9 cellular contexts compared by ENCODE assay signal in the genomic region with DNA sequence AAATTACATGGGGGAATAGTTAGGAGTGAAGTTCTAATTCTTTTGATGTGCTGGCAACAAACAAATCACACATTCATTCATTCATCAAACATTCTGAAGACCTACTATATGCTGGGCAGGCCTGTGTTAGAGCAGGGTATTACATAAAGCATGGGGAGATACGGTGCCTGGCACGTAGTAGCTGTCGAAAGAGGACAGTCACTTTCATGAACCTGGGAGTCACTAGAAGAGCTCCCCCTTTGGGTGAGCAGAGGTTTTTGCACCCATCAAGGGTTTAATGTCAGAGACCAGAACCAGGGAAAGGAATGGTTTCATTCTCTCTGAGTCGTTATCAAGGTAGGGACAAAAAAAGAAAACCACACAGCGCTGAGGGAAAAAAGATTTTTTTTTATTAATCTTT. TPM values are rescaled to one million over a fixed set of nuclear protein-coding genes. Genes with fewer than 3 reads are reported as not detected.
DNase-seq lines count a peak whose midpoint lies in the region; FAIRE-seq and TF ChIP-seq lines count a peak whose summit lies in the region.
"Had no signal": no experiment of that assay in that cellular context is flagged by ENCODE, and none has a peak within 500 bp of the region (broad histone marks: within the 10 kb centered on the region; RNA-seq: fewer than 3 reads in every experiment).

No MANE protein-coding gene starts in this region.

- H4K20me1 ChIP-seq in MM.1S (ENCODE audit: insufficient read depth, low read length): no peaks in the 10 kb centered on the region

- H3K4ac ChIP-seq in neuronal stem cell (ENCODE audit: low read length): no peak overlapping the region

- no peak overlapping the region for H3K27ac ChIP-seq in MM.1S (ENCODE audit: low read length)
- no peak overlapping the region for H3K27ac ChIP-seq in neuronal stem cell (replicated peaks; ENCODE audit: low read length)
- no peak overlapping the region for H3K27ac ChIP-seq in dorsolateral prefrontal cortex
- H3K27ac ChIP-seq: BLaER1 treated with 17β-estradiol and CSF1 and Interleukin-3, amounts not matched to agents 10 nM and 100 nM had no signal

- peaks cover 19% of the 10 kb centered on the region for H3K4me1 Mint-ChIP-seq in activated naive CD8-positive, alpha-beta T cell treated with anti-CD3 and anti-CD28 coated beads for 36 hours

- no peak overlapping the region for H3K14ac ChIP-seq in neuronal stem cell (ENCODE audit: low read length)

- no peaks in the 10 kb centered on the region for H3F3A ChIP-seq in MM.1S (ENCODE audit: insufficient read depth, low read length)

- H2BK120ac ChIP-seq in neuronal stem cell (ENCODE audit: low read depth, low read length): no peak overlapping the region

- H4K91ac ChIP-seq in neuronal stem cell (ENCODE audit: low read depth, low read length, poor library complexity): no peak overlapping the region

- WGBS in neuronal stem cell (ENCODE audit: extremely low coverage in 2 of 2, insufficient read length in 2 of 2, insufficient replicate concordance in 1 of 2), 2 donors: no CpG with 5 or more reads among the region's 5 CpGs

- no peak overlapping the region for H3K4me3 ChIP-seq in MM.1S (ENCODE audit: low read length)
- no peak overlapping the region for H3K4me3 ChIP-seq in adipocyte (ENCODE audit: low read length)
- H3K4me3 ChIP-seq in neuronal stem cell (ENCODE audit: low read length in 2 of 2): no peak overlapping the region
- no peak overlapping the region for H3K4me3 ChIP-seq in dorsolateral prefrontal cortex
- H3K4me3 ChIP-seq: BLaER1 treated with 17β-estradiol and CSF1 and Interleukin-3, amounts not matched to agents 10 nM and 100 nM had no signal

- no peak overlapping the region for H4K8ac ChIP-seq in neuronal stem cell (ENCODE audit: low read depth, low read length)

- no peaks in the 10 kb centered on the region for H3K9me3 ChIP-seq in MM.1S (replicated peaks; ENCODE audit: insufficient read depth, low read length)
- H3K9me3 ChIP-seq in adipocyte (ENCODE audit: control insufficient read depth, low read length): no peaks in the 10 kb centered on the region
- peaks cover 0 to 2% of the 10 kb centered on the region in 2 donors for H3K9me3 ChIP-seq in neuronal stem cell (replicated peaks in 1 of 2; ENCODE audit: control insufficient read depth in 2 of 2, insufficient read depth in 1 of 2, low read depth in 1 of 2, low read length in 2 of 2)

- H3K27ac Mint-ChIP-seq in activated naive CD8-positive, alpha-beta T cell treated with anti-CD3 and anti-CD28 coated beads for 36 hours: no peak overlapping the region

- H3K9ac ChIP-seq in MM.1S (ENCODE audit: low read length) (no peak overlapping the region), adipocyte (ENCODE audit: low read length) (no peak overlapping the region), neuronal stem cell (ENCODE audit: low read depth, low read length, poor library complexity) (no peak overlapping the region)
- H3K9ac ChIP-seq: BLaER1 treated with 17β-estradiol and CSF1 and Interleukin-3, amounts not matched to agents 10 nM and 100 nM had no signal

- intact Hi-C loops in dorsolateral prefrontal cortex (cut with DNase I): loop anchor here (2.0 to 10.0 kb wide), 2 partner anchors 451 to 453 kb away; no protein-coding TSS in a partner anchor

- TF ChIP-seq CTCF in MM.1S (IDR thresholded peaks at IDR 0.05; ENCODE audit: low read length) (peak; percentile 29), dorsolateral prefrontal cortex (IDR thresholded peaks at IDR 0.05 in 54 of 56, conservative IDR thresholded peaks at IDR 0.05 in 2 of 56; ENCODE audit: low read depth in 1 of 56, partially characterized antibody in 56 of 56) (peak in 2 of 56 donors; percentile 9 to 11)

- no peak overlapping the region for H3K4me2 ChIP-seq in MM.1S (ENCODE audit: low read depth, low read length)
- H3K4me2 ChIP-seq in neuronal stem cell (ENCODE audit: insufficient read depth, low read length, poor library complexity, severe bottlenecking): no peak overlapping the region

- H3K23ac ChIP-seq in neuronal stem cell (ENCODE audit: low read depth, low read length, poor library complexity): no peak overlapping the region

- H3K36me3 Mint-ChIP-seq in activated naive CD8-positive, alpha-beta T cell treated with anti-CD3 and anti-CD28 coated beads for 36 hours: no peaks in the 10 kb centered on the region

- DNase-seq in NCI-H2196 (lab: John Stamatoyannopoulos, UW; ENCODE audit: unreplicated experiment): peak; percentile 8
- DNase-seq in NCI-H2196 treated with DMSO at 0.1 percent for 48 hours (lab: John Stamatoyannopoulos, UW; ENCODE audit: unreplicated experiment): no peak
- no peak for DNase-seq in MM.1S
- peak; percentile 28 for DNase-seq in adipocyte (ENCODE audit: low read depth)
- peak; percentile 17 for DNase-seq in neuronal stem cell (ENCODE audit: low spot score)
- no peak for DNase-seq in GM12892 (ENCODE audit: insufficient read length)
- no peak for DNase-seq in activated naive CD8-positive, alpha-beta T cell treated with anti-CD3 and anti-CD28 coated beads for 36 hours
- DNase-seq in dorsolateral prefrontal cortex: no peak

- no peak for FAIRE-seq in GM12892 (lab: Jason Lieb, UNC)

- H3K4me3 Mint-ChIP-seq in activated naive CD8-positive, alpha-beta T cell treated with anti-CD3 and anti-CD28 coated beads for 36 hours: no peak overlapping the region

- no peak overlapping the region for H2BK5ac ChIP-seq in neuronal stem cell (ENCODE audit: low read length)

- H3K27me3 Mint-ChIP-seq in activated naive CD8-positive, alpha-beta T cell treated with anti-CD3 and anti-CD28 coated beads for 36 hours: peaks cover 72% of the 10 kb centered on the region

- peaks cover 23% of the 10 kb centered on the region; the same call in 1 of the 2 replicates for H3K27me3 ChIP-seq in MM.1S (replicated peaks; ENCODE audit: insufficient read depth, low read length)
- peaks cover 71% of the 10 kb centered on the region for H3K27me3 ChIP-seq in adipocyte (replicated peaks; ENCODE audit: control insufficient read depth, insufficient read depth, low read length)
- peaks cover 6 to 86% (median 21%) of the 10 kb centered on the region in 3 experiments for H3K27me3 ChIP-seq in neuronal stem cell (ENCODE audit: control insufficient read depth in 3 of 3, insufficient read depth in 3 of 3, low read depth in 1 of 3, low read length in 3 of 3)
- peaks cover 0 to 79% (median 53%) of the 10 kb centered on the region in 45 donors for H3K27me3 ChIP-seq in dorsolateral prefrontal cortex

- no peaks in the 10 kb centered on the region for H3K9me3 Mint-ChIP-seq in activated naive CD8-positive, alpha-beta T cell treated with anti-CD3 and anti-CD28 coated beads for 36 hours

- H3K79me1 ChIP-seq in neuronal stem cell (ENCODE audit: low read depth, low read length): peaks cover 1% of the 10 kb centered on the region

- TF ChIP-seq POLR2A in GM12892 (IDR thresholded peaks at IDR 0.05; ENCODE audit: low read depth, low read length): no peak

- no peaks in the 10 kb centered on the region for H3K4me1 ChIP-seq in MM.1S (ENCODE audit: low read length)
- no peaks in the 10 kb centered on the region for H3K4me1 ChIP-seq in adipocyte (ENCODE audit: control insufficient read depth, insufficient read depth, low read length)
- H3K4me1 ChIP-seq in neuronal stem cell (ENCODE audit: control insufficient read depth in 2 of 2, insufficient read depth in 1 of 2, low read depth in 1 of 2, low read length in 2 of 2): peaks cover 14 to 19% of the 10 kb centered on the region in 2 donors

- H2BK15ac ChIP-seq in neuronal stem cell (ENCODE audit: low read length): no peak overlapping the region

- no peak overlapping the region for H2BK12ac ChIP-seq in neuronal stem cell (ENCODE audit: low read length)

- H2AK5ac ChIP-seq in neuronal stem cell (ENCODE audit: low read depth, low read length): no peak overlapping the region

- H2AFZ ChIP-seq in MM.1S (ENCODE audit: low read length) (no peak overlapping the region), neuronal stem cell (ENCODE audit: low read length) (no peak overlapping the region)

- H3K9me2 ChIP-seq in MM.1S (replicated peaks; ENCODE audit: insufficient read depth, low read length): no peaks in the 10 kb centered on the region

- H3K36me3 ChIP-seq in MM.1S (replicated peaks; ENCODE audit: insufficient read depth, low read length) (no peaks in the 10 kb centered on the region), adipocyte (ENCODE audit: control insufficient read depth, insufficient read depth, low read length, severe bottlenecking) (no peaks in the 10 kb centered on the region), neuronal stem cell (replicated peaks in 1 of 2; ENCODE audit: control insufficient read depth in 2 of 2, insufficient read depth in 2 of 2, low read length in 2 of 2) (peaks cover 0 to 2% of the 10 kb centered on the region in 2 donors)
- H3K36me3 ChIP-seq: BLaER1 treated with 17β-estradiol and CSF1 and Interleukin-3, amounts not matched to agents 10 nM and 100 nM had no signal

- no peaks in the 10 kb centered on the region for H3K79me2 ChIP-seq in MM.1S (ENCODE audit: low read length)

- H3K18ac ChIP-seq in neuronal stem cell (ENCODE audit: low read length): no peak overlapping the region

RNA-seq across cellular contexts. Expression of a gene that starts 10.0 kb away (rescaled TPM):
- 8.4 TPM for polyA plus RNA-seq in neuronal stem cell (2013, experiment 1 of 2)
- polyA plus RNA-seq in neuronal stem cell (2013, experiment 2 of 2): 8.3 TPM
- polyA plus RNA-seq in GM12892 (2012; ENCODE audit: missing spikeins): not detected
- not detected for total RNA-seq in activated naive CD8-positive, alpha-beta T cell treated with anti-CD3 and anti-CD28 coated beads for 36 hours
- total RNA-seq in dorsolateral prefrontal cortex: not detected

RNA-seq across cellular contexts. Expression of a gene that starts 39.5 kb away (rescaled TPM):
- polyA plus RNA-seq in neuronal stem cell (2013, experiment 1 of 2): 1.0 TPM
- polyA plus RNA-seq in neuronal stem cell (2013, experiment 2 of 2): 0.90 TPM
- polyA plus RNA-seq in GM12892 (2012; ENCODE audit: missing spikeins): 1.4 TPM
- under 1 TPM; 0.25 to 0.36 TPM for total RNA-seq in activated naive CD8-positive, alpha-beta T cell treated with anti-CD3 and anti-CD28 coated beads for 36 hours
- 10 to 100 TPM in 20 of 120 experiments, 1 to 10 TPM in 100; 2.7 to 21.9 (median 7.0) TPM for total RNA-seq in dorsolateral prefrontal cortex

RNA-seq across cellular contexts. Expression of a gene that starts 58.0 kb away (rescaled TPM):
- polyA plus RNA-seq in neuronal stem cell (2013, experiment 1 of 2): 0.08 TPM
- 0.07 TPM for polyA plus RNA-seq in neuronal stem cell (2013, experiment 2 of 2)
- polyA plus RNA-seq in GM12892 (2012; ENCODE audit: missing spikeins): 0.30 TPM
- not detected for total RNA-seq in activated naive CD8-positive, alpha-beta T cell treated with anti-CD3 and anti-CD28 coated beads for 36 hours
- total RNA-seq in dorsolateral prefrontal cortex: 10 to 100 TPM in 43 of 120 experiments, 1 to 10 TPM in 77; 1.1 to 58.5 (median 7.4) TPM

Comparison
In these comparisons a context has a peak if more than half of its experiments do, and no peak if none do; other contexts are left out.
1. DNase-seq: peak in NCI-H2196 (single experiment), adipocyte (single experiment) and neuronal stem cell (single experiment); none in NCI-H2196 treated with DMSO at 0.1 percent for 48 hours (single experiment), MM.1S (single experiment), GM12892 (single experiment), activated naive CD8-positive, alpha-beta T cell treated with anti-CD3 and anti-CD28 coated beads for 36 hours (single experiment) and dorsolateral prefrontal cortex (0 of 10).